8 cellular contexts compared by ENCODE assay signal in the genomic region with DNA sequence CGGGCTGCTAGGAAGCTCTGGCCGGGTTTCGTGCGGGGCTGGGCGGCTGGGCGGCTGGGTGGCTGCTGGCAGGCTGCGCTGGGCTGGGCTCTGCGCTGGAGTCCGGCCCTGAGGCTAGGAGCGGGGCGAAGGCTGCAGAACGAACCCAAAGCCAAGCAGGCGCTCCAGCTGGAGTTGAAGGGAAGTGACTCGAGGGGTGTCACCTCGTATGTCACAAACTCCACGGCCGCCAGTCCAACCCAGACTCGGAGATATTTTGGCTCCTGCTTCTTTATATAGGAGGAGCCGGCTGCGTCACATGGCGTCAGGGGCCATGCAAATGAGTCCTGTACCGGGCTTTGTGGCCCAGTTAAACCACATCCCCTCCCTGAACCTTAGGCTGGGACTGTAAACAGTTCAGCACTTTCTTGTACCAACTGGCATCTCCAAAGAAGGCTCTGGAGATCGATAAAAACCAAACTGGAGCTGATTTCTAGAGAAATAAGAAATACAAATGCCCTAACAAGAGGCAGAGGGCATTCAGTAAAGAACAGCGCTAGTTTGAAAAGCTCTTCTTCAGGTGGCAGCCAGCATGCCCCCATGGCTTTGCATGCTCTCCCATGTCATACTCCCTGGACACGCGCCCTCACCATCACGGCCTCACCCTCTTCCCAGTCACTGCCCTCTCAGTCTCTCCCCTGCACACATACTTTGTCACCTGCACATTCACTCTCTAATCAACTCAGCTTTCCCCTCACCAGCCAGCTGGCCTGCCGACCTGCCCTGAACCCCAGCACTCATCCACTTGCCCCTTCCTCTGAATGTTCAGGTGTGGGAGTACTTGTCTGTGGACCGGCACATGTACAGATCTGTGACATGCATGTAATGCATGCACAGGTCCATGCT. TPM values are rescaled to one million over a fixed set of nuclear protein-coding genes. Genes with fewer than 3 reads are reported as not detected.
DNase-seq lines count a peak whose midpoint lies in the region; ATAC-seq and TF ChIP-seq lines count a peak whose summit lies in the region.

No MANE protein-coding gene starts in this region.

- H3K79me2 ChIP-seq in KMS-11 (ENCODE audit: insufficient read depth, low read depth), result peaks cover 19% of the 10 kb centered on the region

- H3K36me3 ChIP-seq in KMS-11 (ENCODE audit: insufficient read depth) (no peaks in the 10 kb centered on the region), body of pancreas (replicated peaks in 1 of 2; ENCODE audit: insufficient read depth in 1 of 2, low read depth in 2 of 2) (no peaks in the 10 kb centered on the region), iPS-18a (ENCODE audit: control insufficient read depth, low read depth, low read length) (peaks cover 3% of the 10 kb centered on the region), skeletal muscle satellite cell (ENCODE audit: insufficient read depth, low read length) (peaks cover 31% of the 10 kb centered on the region)

- H2AFZ ChIP-seq in KMS-11 (ENCODE audit: low read depth), result peak overlapping the region; percentile 34; the same call in 1 of the 2 replicates

- H3K4me2 ChIP-seq in KMS-11, result peak overlapping the region; percentile 96
- H3K4me2 ChIP-seq in skeletal muscle satellite cell (ENCODE audit: low read length), result peak overlapping the region; percentile 72

- no peak overlapping the region for H3K4me3 ChIP-seq in KMS-11 (IDR thresholded peaks at IDR 0.05; ENCODE audit: insufficient read depth, low read depth, low read length)
- peak overlapping the region in 1 of 2 donors; percentile 17 for H3K4me3 ChIP-seq in body of pancreas
- peak overlapping the region; percentile 72 for H3K4me3 ChIP-seq in iPS-18a (ENCODE audit: low read length)
- H3K4me3 ChIP-seq in skeletal muscle satellite cell (ENCODE audit: low read length), result peak overlapping the region; percentile 86

- TF ChIP-seq POLR2A in body of pancreas (IDR thresholded peaks at IDR 0.05), result peak; percentile 84 to 95 (median 95)

- peak; percentile 80 for ATAC-seq in GM21723 (IDR thresholded peaks at IDR 0.05; ENCODE audit: unreplicated experiment)
- ATAC-seq in body of pancreas, result peak; percentile 53

- no peaks in the 10 kb centered on the region for H3K27me3 ChIP-seq in KMS-11 (ENCODE audit: insufficient read depth, low read depth)
- no peaks in the 10 kb centered on the region for H3K27me3 ChIP-seq in body of pancreas
- H3K27me3 ChIP-seq in iPS-18a (ENCODE audit: control insufficient read depth, insufficient read depth, low read length), result peaks cover 26% of the 10 kb centered on the region
- H3K27me3 ChIP-seq in skeletal muscle satellite cell (ENCODE audit: control insufficient read depth, insufficient read depth, low read length), result peaks cover 4% of the 10 kb centered on the region

- H3K4me1 ChIP-seq in KMS-11 (ENCODE audit: low read depth, poor library complexity, severe bottlenecking) (peaks cover 55% of the 10 kb centered on the region), body of pancreas (peaks cover 67% of the 10 kb centered on the region), iPS-18a (ENCODE audit: control insufficient read depth, low read depth, low read length) (peaks cover 19% of the 10 kb centered on the region), skeletal muscle satellite cell (ENCODE audit: control insufficient read depth, insufficient read depth, low read length) (peaks cover 37% of the 10 kb centered on the region)

- H3K27ac ChIP-seq in KMS-11, result peak overlapping the region; percentile 82
- H3K27ac ChIP-seq in body of pancreas, result peak overlapping the region; percentile 76 to 88 (median 86)
- no peak overlapping the region for H3K27ac ChIP-seq in iPS-18a (ENCODE audit: low read length)

- 34 to 63% methylated on average over 7 to 29 of the region's 29 CpGs for WGBS in body of pancreas, 2 donors

- peak; percentile 80 for DNase-seq in GM03348 (ENCODE audit: low spot score)
- DNase-seq in UCSD-AML1 (lab: John Stamatoyannopoulos, UW; ENCODE audit: unreplicated experiment), result peak; percentile 81
- DNase-seq in body of pancreas, result peak; percentile 73 to 86 (median 80)
- no peak for DNase-seq in NCI-H226

- H4K20me1 ChIP-seq in KMS-11 (ENCODE audit: insufficient read depth), result no peaks in the 10 kb centered on the region

- intact Hi-C loops in body of pancreas (cut with DNase I), result no loop called here

- H3K9ac ChIP-seq in KMS-11, result peak overlapping the region; percentile 84
- H3K9ac ChIP-seq in iPS-18a (ENCODE audit: low read length), result peak overlapping the region; percentile 62
- H3K9ac ChIP-seq in skeletal muscle satellite cell (ENCODE audit: low read depth, low read length), result peak overlapping the region; percentile 98

- H3K9me3 ChIP-seq in body of pancreas (no peaks in the 10 kb centered on the region), iPS-18a (ENCODE audit: control insufficient read depth, low read depth, low read length) (no peaks in the 10 kb centered on the region), skeletal muscle satellite cell (replicated peaks; ENCODE audit: low read length) (no peaks in the 10 kb centered on the region)

- TF ChIP-seq CTCF in KMS-11 (conservative IDR thresholded peaks at IDR 0.05; ENCODE audit: low read depth, low read length), result no peak
- no peak for TF ChIP-seq CTCF in body of pancreas (IDR thresholded peaks at IDR 0.05)

RNA-seq across cellular contexts. Expression of gene TSC22D3, which starts 58.5 kb away (rescaled TPM):
- 100 to 1,000 TPM; 144 to 147 TPM for total RNA-seq in body of pancreas
- total RNA-seq in skeletal muscle satellite cell (2012; rRNA removed), result 24.9 and 25.6 TPM in 2 replicates
